In genomic region chr3:713225-713624, GRCh38 we compare ENCODE assay signal across 17 cellular contexts.
DNase-seq lines count a peak whose midpoint lies in the region; ATAC-seq, FAIRE-seq and TF ChIP-seq lines count a peak whose summit lies in the region.
"Had no signal": no experiment of that assay in that cellular context is flagged by ENCODE, and none has a peak within 500 bp of the region (broad histone marks: within the 10 kb centered on the region; RNA-seq: fewer than 3 reads in every experiment).

No MANE protein-coding gene starts in this region.

- TF ChIP-seq CTCF in foreskin keratinocyte (conservative IDR thresholded peaks at IDR 0.05) (no peak), pancreas (IDR thresholded peaks at IDR 0.05) (no peak), WTC11 (IDR thresholded peaks at IDR 0.05) (no peak)

- intact Hi-C loops in pancreas (cut with DNase I), result no loop called here

- H3K4me3 ChIP-seq in HAP-1, result no peak overlapping the region
- no peak overlapping the region for H3K4me3 ChIP-seq in SJCRH30
- H3K4me3 ChIP-seq in trophoblast cell (ENCODE audit: low read depth, low read length), result no peak overlapping the region
- H3K4me3 ChIP-seq in pancreas, result no peak overlapping the region

- H2AK5ac ChIP-seq in trophoblast cell (ENCODE audit: low read length), result no peak overlapping the region

- H4K91ac ChIP-seq in trophoblast cell (ENCODE audit: low read depth, low read length), result no peak overlapping the region

- H4K12ac ChIP-seq in trophoblast cell (ENCODE audit: low read depth, low read length), result no peak overlapping the region

- H3K4me1 ChIP-seq in HAP-1 (no peaks in the 10 kb centered on the region), SJCRH30 (peaks cover 18% of the 10 kb centered on the region; the same call in 1 of the 2 replicates), foreskin keratinocyte (peaks cover 3% of the 10 kb centered on the region), trophoblast cell (ENCODE audit: control insufficient read depth in 1 of 2, insufficient read depth in 2 of 2, low read length in 2 of 2) (no peaks in the 10 kb centered on the region), pancreas (no peaks in the 10 kb centered on the region)

- H3K4ac ChIP-seq in trophoblast cell (ENCODE audit: low read depth, low read length), result no peak overlapping the region

- H3K9me3 ChIP-seq in HAP-1 (no peaks in the 10 kb centered on the region), SJCRH30 (replicated peaks) (no peaks in the 10 kb centered on the region), trophoblast cell (ENCODE audit: insufficient read depth, low read depth, low read length) (no peaks in the 10 kb centered on the region), pancreas (no peaks in the 10 kb centered on the region)
- H3K9me3 ChIP-seq: SK-N-SH had no signal

- peaks cover 69% of the 10 kb centered on the region for H3K36me3 Mint-ChIP-seq in WTC11
- no peaks in the 10 kb centered on the region for H3K36me3 Mint-ChIP-seq in stimulated activated memory B cell treated with anti-CD40 and anti-IgM and Interleukin-4, amounts not matched to agents 10 μg/mL and 1 μg/mL and 100 μg/mL, for 72 hours
- H3K36me3 Mint-ChIP-seq: CD14-positive monocyte had no signal

- no CpG with 5 or more reads among the region's 2 CpGs for WGBS in trophoblast cell (ENCODE audit: extremely low coverage, insufficient coverage, insufficient read length)
- 34 to 39% methylated on average over 2 of the region's 2 CpGs for WGBS in pancreas, 2 donors

- H3K27ac Mint-ChIP-seq in WTC11, result no peak overlapping the region
- H3K27ac Mint-ChIP-seq in stimulated activated memory B cell treated with anti-CD40 and anti-IgM and Interleukin-4, amounts not matched to agents 10 μg/mL and 1 μg/mL and 100 μg/mL, for 72 hours, result no peak overlapping the region
- H3K27ac Mint-ChIP-seq: CD14-positive monocyte, H9 had no signal

- DNase-seq in HAP-1 (ENCODE audit: low spot score in 2 of 2), result peak; percentile 7 to 9
- peak in 1 of 2 experiments; percentile 24 for DNase-seq in SJCRH30
- DNase-seq in foreskin keratinocyte, result peak; percentile 56 to 85
- DNase-seq in trophoblast cell, result peak; percentile 62 to 70
- DNase-seq in pancreas, result no peak
- DNase-seq in WTC11 (ENCODE audit: low spot score), result no peak
- DNase-seq: COR-L47, H9, KG1, NCI-H1092, NCI-H1694, NCI-H524, SK-N-SH had no signal

- no peak overlapping the region for H4K8ac ChIP-seq in trophoblast cell (ENCODE audit: low read depth, low read length)

- H3K27me3 ChIP-seq in HAP-1 (ENCODE audit: low read depth), result peaks cover 3% of the 10 kb centered on the region
- H3K27me3 ChIP-seq in SJCRH30, result no peaks in the 10 kb centered on the region
- no peaks in the 10 kb centered on the region for H3K27me3 ChIP-seq in foreskin keratinocyte
- no peaks in the 10 kb centered on the region for H3K27me3 ChIP-seq in trophoblast cell (ENCODE audit: insufficient read depth, low read length)
- no peaks in the 10 kb centered on the region for H3K27me3 ChIP-seq in pancreas

- peaks cover 5% of the 10 kb centered on the region; the same call in 1 of the 2 replicates for H3K27me3 Mint-ChIP-seq in WTC11 (ENCODE audit: low read depth)
- H3K27me3 Mint-ChIP-seq in stimulated activated memory B cell treated with anti-CD40 and anti-IgM and Interleukin-4, amounts not matched to agents 10 μg/mL and 1 μg/mL and 100 μg/mL, for 72 hours, result no peaks in the 10 kb centered on the region

- no peak overlapping the region for H3K4me2 ChIP-seq in trophoblast cell (ENCODE audit: low read length)
- H3K4me2 ChIP-seq: SK-N-SH had no signal

- H2BK120ac ChIP-seq in trophoblast cell (ENCODE audit: insufficient read depth, low read length, poor library complexity), result no peak overlapping the region

- no peak overlapping the region for H3K4me3 Mint-ChIP-seq in WTC11
- no peak overlapping the region for H3K4me3 Mint-ChIP-seq in stimulated activated memory B cell treated with anti-CD40 and anti-IgM and Interleukin-4, amounts not matched to agents 10 μg/mL and 1 μg/mL and 100 μg/mL, for 72 hours
- H3K4me3 Mint-ChIP-seq: CD14-positive monocyte, H9 had no signal

- H3K18ac ChIP-seq in trophoblast cell (ENCODE audit: low read length), result no peak overlapping the region

- H3K27ac ChIP-seq in SJCRH30 (0 out of 2 replicates have a peak overlapping the region, but pooled peaks have one; percentile 30), foreskin keratinocyte (no peak overlapping the region), trophoblast cell (ENCODE audit: low read depth, low read length) (no peak overlapping the region), pancreas (no peak overlapping the region)

- H2AFZ ChIP-seq in trophoblast cell (ENCODE audit: insufficient read depth, low read length, poor library complexity), result no peak overlapping the region

- no peak for FAIRE-seq in pancreas (lab: Jason Lieb, UNC)

- H2BK5ac ChIP-seq in trophoblast cell (ENCODE audit: low read depth, low read length, poor library complexity), result no peak overlapping the region

- H3K9me3 Mint-ChIP-seq in WTC11, result peaks cover 89% of the 10 kb centered on the region
- H3K9me3 Mint-ChIP-seq in stimulated activated memory B cell treated with anti-CD40 and anti-IgM and Interleukin-4, amounts not matched to agents 10 μg/mL and 1 μg/mL and 100 μg/mL, for 72 hours, result no peaks in the 10 kb centered on the region
- H3K9me3 Mint-ChIP-seq: H9 had no signal

- no peaks in the 10 kb centered on the region for H3K36me3 ChIP-seq in HAP-1 (replicated peaks)
- H3K36me3 ChIP-seq in SJCRH30, result no peaks in the 10 kb centered on the region
- no peaks in the 10 kb centered on the region for H3K36me3 ChIP-seq in trophoblast cell (ENCODE audit: control insufficient read depth in 1 of 2, insufficient read depth in 2 of 2, low read length in 2 of 2)
- H3K36me3 ChIP-seq in pancreas, result no peaks in the 10 kb centered on the region

- in situ Hi-C loops in HAP-1 (cut with MboI; ENCODE audit: low sequenced_read_pairs), result no loop called here

- H3K79me2 ChIP-seq in trophoblast cell (ENCODE audit: control insufficient read depth, insufficient read depth, low read length, poor library complexity), result no peaks in the 10 kb centered on the region

- no peaks in the 10 kb centered on the region for H3K79me1 ChIP-seq in trophoblast cell (ENCODE audit: low read length)

- no peak overlapping the region for H3K23ac ChIP-seq in trophoblast cell (ENCODE audit: low read length)

- H3K9ac ChIP-seq in trophoblast cell (ENCODE audit: low read length), result no peak overlapping the region
- H3K9ac ChIP-seq: SK-N-SH had no signal

- CTCF ChIA-PET in WTC11 (lab: Charles Lee), result no interaction called here

- no peak overlapping the region for H2BK12ac ChIP-seq in trophoblast cell (ENCODE audit: low read length)

- POLR2A ChIA-PET in WTC11 (lab: Charles Lee), result no interaction called here

- peak; percentile 98 for ATAC-seq in foreskin keratinocyte
- no peak for ATAC-seq in pancreas
- no peak for ATAC-seq in WTC11
- ATAC-seq in stimulated activated memory B cell treated with anti-CD40 and anti-IgM and Interleukin-4, amounts not matched to agents 10 μg/mL and 1 μg/mL and 100 μg/mL, for 72 hours, result no peak
- ATAC-seq: Panc1, Right ventricle myocardium inferior had no signal

- no peak overlapping the region for H3K14ac ChIP-seq in trophoblast cell (ENCODE audit: low read length)

- H3K4me1 Mint-ChIP-seq in WTC11, result no peaks in the 10 kb centered on the region
- H3K4me1 Mint-ChIP-seq in stimulated activated memory B cell treated with anti-CD40 and anti-IgM and Interleukin-4, amounts not matched to agents 10 μg/mL and 1 μg/mL and 100 μg/mL, for 72 hours, result no peaks in the 10 kb centered on the region
- H3K4me1 Mint-ChIP-seq: CD14-positive monocyte, H9 had no signal

TF ChIP-seq in WTC11, 78 proteins besides CTCF, POLR2A, EP300 and RAD21 (continues in another document):
- TF ChIP-seq GTF2I (CRISPR knock-in tag; conservative IDR thresholded peaks at IDR 0.05), result no peak
- TF ChIP-seq NR3C1 (CRISPR knock-in tag; conservative IDR thresholded peaks at IDR 0.05; ENCODE audit: low read depth), result no peak
- no peak for TF ChIP-seq ZNF232 (CRISPR knock-in tag; IDR thresholded peaks at IDR 0.05)
- TF ChIP-seq ATF2 (CRISPR knock-in tag; IDR thresholded peaks at IDR 0.05; ENCODE audit: borderline replicate concordance, low read depth), result no peak
- no peak for TF ChIP-seq ZNF512 (CRISPR knock-in tag; IDR thresholded peaks at IDR 0.05; ENCODE audit: borderline replicate concordance)
- no peak for TF ChIP-seq ESRRA (CRISPR knock-in tag; IDR thresholded peaks at IDR 0.05; ENCODE audit: borderline replicate concordance)
- no peak for TF ChIP-seq GABPB1 (CRISPR knock-in tag; IDR thresholded peaks at IDR 0.05)
- no peak for TF ChIP-seq TCF7 (CRISPR knock-in tag; IDR thresholded peaks at IDR 0.05; ENCODE audit: low read depth)

Comparison
In these comparisons a context has a peak if more than half of its experiments do, and no peak if none do; other contexts are left out.
1. DNase-seq: peak in HAP-1 (2 of 2), foreskin keratinocyte (2 of 2) and trophoblast cell (2 of 2); none in pancreas (0 of 6) and WTC11 (single experiment).